8 cellular contexts compared by ENCODE assay signal in the genomic region with DNA sequence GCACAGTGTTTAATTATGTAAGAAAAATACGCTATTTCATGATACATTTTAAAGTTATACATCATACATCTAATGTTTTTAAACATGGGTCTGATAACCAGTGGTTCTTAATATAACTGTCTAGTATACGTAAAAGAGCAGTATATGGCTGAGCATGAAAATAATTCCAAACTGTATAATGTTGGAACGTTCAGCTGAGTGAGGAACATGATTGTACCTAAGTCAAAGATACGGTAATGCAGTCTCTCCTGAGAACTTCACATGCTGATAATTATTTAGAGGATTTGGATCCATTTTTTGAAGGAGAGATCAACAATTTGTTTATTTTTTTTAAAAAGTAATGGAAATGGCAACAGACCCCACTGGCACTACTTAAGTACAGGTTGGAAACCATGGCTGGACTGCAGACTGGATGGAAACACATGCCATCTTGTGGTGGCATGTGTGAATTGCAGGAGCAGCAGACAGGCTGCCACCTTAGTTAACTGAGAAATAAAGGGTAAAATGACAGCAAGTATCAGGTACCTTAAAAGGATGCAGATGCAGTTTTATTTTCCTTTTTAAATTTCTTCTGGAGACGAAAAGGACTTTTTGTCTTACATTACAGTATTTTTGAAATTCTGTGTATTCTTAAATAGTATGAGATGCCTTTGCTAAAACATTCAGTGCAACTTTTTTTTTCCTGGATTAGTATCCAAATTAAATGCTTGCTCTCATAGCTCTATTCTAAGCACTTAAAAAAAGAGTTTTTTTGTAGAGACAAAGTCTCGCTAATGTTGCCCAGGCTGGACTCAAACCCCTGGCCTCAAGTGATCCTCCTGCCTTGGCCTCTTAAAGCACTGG.
A peak's percentile ranks its signal among the peaks of the same experiment; 100 is the strongest.
DNase-seq lines count a peak whose midpoint lies in the region; ATAC-seq, FAIRE-seq and TF ChIP-seq lines count a peak whose summit lies in the region.

No MANE protein-coding gene starts in this region.

- H3K36me3 Mint-ChIP-seq in stimulated activated naive B cell treated with anti-CD40 and anti-IgM and Interleukin-4, amounts not matched to agents 10 μg/mL and 1 μg/mL and 100 μg/mL, for 72 hours = peaks cover 53 to 81% of the 10 kb centered on the region in 2 donors

- no peak overlapping the region for H3K4me3 Mint-ChIP-seq in stimulated activated naive B cell treated with anti-CD40 and anti-IgM and Interleukin-4, amounts not matched to agents 10 μg/mL and 1 μg/mL and 100 μg/mL, for 72 hours

- no peak overlapping the region for H3K27ac Mint-ChIP-seq in stimulated activated naive B cell treated with anti-CD40 and anti-IgM and Interleukin-4, amounts not matched to agents 10 μg/mL and 1 μg/mL and 100 μg/mL, for 72 hours

- peak; percentile 92 for FAIRE-seq in G401.6 (lab: Jason Lieb, UNC)

- DNase-seq in HUDEP-2 (lab: John Stamatoyannopoulos, UW; ENCODE audit: unreplicated experiment in 76 of 76) (peak in 48 of 76 experiments; percentile 1 to 54 (median 20)), SKM-1 (lab: John Stamatoyannopoulos, UW; ENCODE audit: unreplicated experiment) (peak; percentile 49), brain microvascular endothelial cell (peak; percentile 52), substantia nigra (lab: John Stamatoyannopoulos, UW) (no peak)
- DNase-seq in stimulated activated naive B cell treated with anti-CD40 and anti-IgM and Interleukin-4, amounts not matched to agents 10 μg/mL and 1 μg/mL and 100 μg/mL, for 72 hours = peak; percentile 11

- peak; percentile 76 for ATAC-seq in GM21381 (IDR thresholded peaks at IDR 0.05; ENCODE audit: unreplicated experiment)
- peak; percentile 74 to 78 for ATAC-seq in stimulated activated naive B cell treated with anti-CD40 and anti-IgM and Interleukin-4, amounts not matched to agents 10 μg/mL and 1 μg/mL and 100 μg/mL, for 72 hours (replicated peaks)

- H3K36me3 ChIP-seq in brain microvascular endothelial cell (replicated peaks) (no peaks in the 10 kb centered on the region), liver (ENCODE audit: control insufficient read depth in 4 of 4, insufficient read depth in 3 of 4, low read depth in 1 of 4, low read length in 3 of 4) (peaks cover 0 to 10% (median 4%) of the 10 kb centered on the region in 4 donors)

- in situ Hi-C loops in brain microvascular endothelial cell (cut with HindIII; ENCODE audit: low pct_ligation_motif_present, low sequenced_read_pairs) = no loop called here

- H3K27ac ChIP-seq in brain microvascular endothelial cell (no peak overlapping the region), liver (ENCODE audit: low read depth in 1 of 2, low read length in 2 of 2) (no peak overlapping the region), substantia nigra (ENCODE audit: low read depth, low read length, poor library complexity, severe bottlenecking) (no peak overlapping the region)

- no peaks in the 10 kb centered on the region for H3K9me3 Mint-ChIP-seq in stimulated activated naive B cell treated with anti-CD40 and anti-IgM and Interleukin-4, amounts not matched to agents 10 μg/mL and 1 μg/mL and 100 μg/mL, for 72 hours

- no peaks in the 10 kb centered on the region for H3K9me3 ChIP-seq in liver (ENCODE audit: control insufficient read depth in 4 of 4, low read length in 3 of 4)

- H3K27me3 ChIP-seq in brain microvascular endothelial cell (replicated peaks) = no peaks in the 10 kb centered on the region
- H3K27me3 ChIP-seq in liver (ENCODE audit: control insufficient read depth in 4 of 4, insufficient read depth in 4 of 4, low read length in 3 of 4) = no peaks in the 10 kb centered on the region

- peak; percentile 96 to 97 for TF ChIP-seq RAD21 in liver (IDR thresholded peaks at IDR 0.05)

- H3K4me3 ChIP-seq in brain microvascular endothelial cell (ENCODE audit: low read depth, low read length) (no peak overlapping the region), liver (ENCODE audit: low read depth in 1 of 3, low read length in 3 of 3) (no peak overlapping the region)

- H3K9ac ChIP-seq in liver (ENCODE audit: low read depth in 1 of 2, low read length in 2 of 2) = no peak overlapping the region

- H3K4me1 ChIP-seq in liver (ENCODE audit: control insufficient read depth in 4 of 4, insufficient read depth in 4 of 4, low read length in 3 of 4) = peaks cover 5 to 8% (median 6%) of the 10 kb centered on the region in 4 donors

- H3K4me1 Mint-ChIP-seq in stimulated activated naive B cell treated with anti-CD40 and anti-IgM and Interleukin-4, amounts not matched to agents 10 μg/mL and 1 μg/mL and 100 μg/mL, for 72 hours = no peaks in the 10 kb centered on the region

- H3K27me3 Mint-ChIP-seq in stimulated activated naive B cell treated with anti-CD40 and anti-IgM and Interleukin-4, amounts not matched to agents 10 μg/mL and 1 μg/mL and 100 μg/mL, for 72 hours = no peaks in the 10 kb centered on the region

- TF ChIP-seq CTCF in brain microvascular endothelial cell (IDR thresholded peaks at IDR 0.05; ENCODE audit: low read depth, low read length, missing control alignments) (peak; percentile 97), liver (IDR thresholded peaks at IDR 0.05; ENCODE audit: low read depth, low read length, missing input control) (peak; percentile 98)

- 80% methylated on average over 6 of the region's 6 CpGs for WGBS in liver

TF ChIP-seq in liver, 16 proteins besides CTCF, POLR2A, EP300 and RAD21:
- TF ChIP-seq, protein P1, sequence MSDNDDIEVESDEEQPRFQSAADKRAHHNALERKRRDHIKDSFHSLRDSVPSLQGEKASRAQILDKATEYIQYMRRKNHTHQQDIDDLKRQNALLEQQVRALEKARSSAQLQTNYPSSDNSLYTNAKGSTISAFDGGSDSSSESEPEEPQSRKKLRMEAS (IDR thresholded peaks at IDR 0.05) = no peak
- TF ChIP-seq FOXA2 (IDR thresholded peaks at IDR 0.05) = no peak
- TF ChIP-seq, protein P2, sequence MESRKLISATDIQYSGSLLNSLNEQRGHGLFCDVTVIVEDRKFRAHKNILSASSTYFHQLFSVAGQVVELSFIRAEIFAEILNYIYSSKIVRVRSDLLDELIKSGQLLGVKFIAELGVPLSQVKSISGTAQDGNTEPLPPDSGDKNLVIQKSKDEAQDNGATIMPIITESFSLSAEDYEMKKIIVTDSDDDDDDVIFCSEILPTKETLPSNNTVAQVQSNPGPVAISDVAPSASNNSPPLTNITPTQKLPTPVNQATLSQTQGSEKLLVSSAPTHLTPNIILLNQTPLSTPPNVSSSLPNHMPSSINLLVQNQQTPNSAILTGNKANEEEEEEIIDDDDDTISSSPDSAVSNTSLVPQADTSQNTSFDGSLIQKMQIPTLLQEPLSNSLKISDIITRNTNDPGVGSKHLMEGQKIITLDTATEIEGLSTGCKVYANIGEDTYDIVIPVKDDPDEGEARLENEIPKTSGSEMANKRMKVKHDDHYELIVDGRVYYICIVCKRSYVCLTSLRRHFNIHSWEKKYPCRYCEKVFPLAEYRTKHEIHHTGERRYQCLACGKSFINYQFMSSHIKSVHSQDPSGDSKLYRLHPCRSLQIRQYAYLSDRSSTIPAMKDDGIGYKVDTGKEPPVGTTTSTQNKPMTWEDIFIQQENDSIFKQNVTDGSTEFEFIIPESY (IDR thresholded peaks at IDR 0.05) = no peak
- no peak for TF ChIP-seq HNF4G (IDR thresholded peaks at IDR 0.05)
- no peak for TF ChIP-seq JUND (IDR thresholded peaks at IDR 0.05)
- TF ChIP-seq TAF1 (conservative IDR thresholded peaks at IDR 0.05) = no peak
- TF ChIP-seq, protein P3, sequence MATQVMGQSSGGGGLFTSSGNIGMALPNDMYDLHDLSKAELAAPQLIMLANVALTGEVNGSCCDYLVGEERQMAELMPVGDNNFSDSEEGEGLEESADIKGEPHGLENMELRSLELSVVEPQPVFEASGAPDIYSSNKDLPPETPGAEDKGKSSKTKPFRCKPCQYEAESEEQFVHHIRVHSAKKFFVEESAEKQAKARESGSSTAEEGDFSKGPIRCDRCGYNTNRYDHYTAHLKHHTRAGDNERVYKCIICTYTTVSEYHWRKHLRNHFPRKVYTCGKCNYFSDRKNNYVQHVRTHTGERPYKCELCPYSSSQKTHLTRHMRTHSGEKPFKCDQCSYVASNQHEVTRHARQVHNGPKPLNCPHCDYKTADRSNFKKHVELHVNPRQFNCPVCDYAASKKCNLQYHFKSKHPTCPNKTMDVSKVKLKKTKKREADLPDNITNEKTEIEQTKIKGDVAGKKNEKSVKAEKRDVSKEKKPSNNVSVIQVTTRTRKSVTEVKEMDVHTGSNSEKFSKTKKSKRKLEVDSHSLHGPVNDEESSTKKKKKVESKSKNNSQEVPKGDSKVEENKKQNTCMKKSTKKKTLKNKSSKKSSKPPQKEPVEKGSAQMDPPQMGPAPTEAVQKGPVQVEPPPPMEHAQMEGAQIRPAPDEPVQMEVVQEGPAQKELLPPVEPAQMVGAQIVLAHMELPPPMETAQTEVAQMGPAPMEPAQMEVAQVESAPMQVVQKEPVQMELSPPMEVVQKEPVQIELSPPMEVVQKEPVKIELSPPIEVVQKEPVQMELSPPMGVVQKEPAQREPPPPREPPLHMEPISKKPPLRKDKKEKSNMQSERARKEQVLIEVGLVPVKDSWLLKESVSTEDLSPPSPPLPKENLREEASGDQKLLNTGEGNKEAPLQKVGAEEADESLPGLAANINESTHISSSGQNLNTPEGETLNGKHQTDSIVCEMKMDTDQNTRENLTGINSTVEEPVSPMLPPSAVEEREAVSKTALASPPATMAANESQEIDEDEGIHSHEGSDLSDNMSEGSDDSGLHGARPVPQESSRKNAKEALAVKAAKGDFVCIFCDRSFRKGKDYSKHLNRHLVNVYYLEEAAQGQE (IDR thresholded peaks at IDR 0.05) = no peak
- TF ChIP-seq NR2F2 (IDR thresholded peaks at IDR 0.05) = no peak
- TF ChIP-seq YY1 (IDR thresholded peaks at IDR 0.05) = no peak
- no peak for TF ChIP-seq GABPA (IDR thresholded peaks at IDR 0.05 in 1 of 2, conservative IDR thresholded peaks at IDR 0.05 in 1 of 2)
- TF ChIP-seq, protein P4, sequence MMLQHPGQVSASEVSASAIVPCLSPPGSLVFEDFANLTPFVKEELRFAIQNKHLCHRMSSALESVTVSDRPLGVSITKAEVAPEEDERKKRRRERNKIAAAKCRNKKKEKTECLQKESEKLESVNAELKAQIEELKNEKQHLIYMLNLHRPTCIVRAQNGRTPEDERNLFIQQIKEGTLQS (IDR thresholded peaks at IDR 0.05) = no peak
- no peak for TF ChIP-seq FOXA1 (IDR thresholded peaks at IDR 0.05)

Comparison
In these comparisons a context has a peak if more than half of its experiments do, and no peak if none do; other contexts are left out.
1. DNase-seq: peak in HUDEP-2 (48 of 76), SKM-1 (single experiment), brain microvascular endothelial cell (single experiment) and stimulated activated naive B cell treated with anti-CD40 and anti-IgM and Interleukin-4, amounts not matched to agents 10 μg/mL and 1 μg/mL and 100 μg/mL, for 72 hours (single experiment); none in substantia nigra (0 of 49).